Comparison of ENCODE assay signal across 15 cellular contexts in the genomic region with DNA sequence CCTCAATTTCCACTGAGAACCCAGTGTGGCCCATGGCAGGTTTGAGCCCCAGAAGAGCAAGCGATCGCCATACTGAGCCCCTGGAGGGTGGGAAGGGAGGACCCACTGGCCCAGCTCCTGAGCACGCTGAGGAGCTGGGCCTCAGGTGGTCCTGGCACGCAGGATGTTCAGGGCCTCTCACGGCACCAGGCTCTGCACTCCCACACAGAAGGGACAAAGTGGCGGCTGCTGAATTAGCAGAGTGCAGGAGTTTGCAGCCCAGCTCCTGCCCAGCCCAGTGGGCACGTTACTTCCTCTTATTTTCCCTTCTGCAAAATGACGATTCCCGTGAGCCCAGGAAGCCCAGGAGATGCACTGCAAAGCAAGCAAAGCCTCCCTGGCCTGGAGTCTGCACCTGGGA. TPM values are rescaled to one million over a fixed set of nuclear protein-coding genes. Genes with fewer than 3 reads are reported as not detected.
A peak's percentile ranks its signal among the peaks of the same experiment; 100 is the strongest.
DNase-seq lines count a peak whose midpoint lies in the region; ATAC-seq and TF ChIP-seq lines count a peak whose summit lies in the region.
"Had no signal": no experiment of that assay in that cellular context is flagged by ENCODE, and none has a peak within 500 bp of the region (broad histone marks: within the 10 kb centered on the region; RNA-seq: fewer than 3 reads in every experiment).

No MANE protein-coding gene starts in this region.

- no peak overlapping the region for H3K4ac ChIP-seq in neuronal stem cell (ENCODE audit: low read length)

- peak overlapping the region; percentile 34 for H3K23ac ChIP-seq in neuronal stem cell (ENCODE audit: low read depth, low read length, poor library complexity)

- no peak overlapping the region for H2BK5ac ChIP-seq in neuronal stem cell (ENCODE audit: low read length)

- H3K4me1 ChIP-seq in neuronal stem cell (ENCODE audit: control insufficient read depth in 2 of 2, insufficient read depth in 1 of 2, low read depth in 1 of 2, low read length in 2 of 2): peaks cover 16 to 18% of the 10 kb centered on the region in 2 donors

- peak overlapping the region; percentile 34 for H2AK5ac ChIP-seq in neuronal stem cell (ENCODE audit: low read depth, low read length)

- H3K9ac ChIP-seq in neuronal stem cell (ENCODE audit: low read depth, low read length, poor library complexity): no peak overlapping the region

- no peaks in the 10 kb centered on the region for H3K9me3 ChIP-seq in neuronal stem cell (replicated peaks in 1 of 2; ENCODE audit: control insufficient read depth in 2 of 2, insufficient read depth in 1 of 2, low read depth in 1 of 2, low read length in 2 of 2)
- no peaks in the 10 kb centered on the region for H3K9me3 ChIP-seq in WERI-Rb-1 (ENCODE audit: severe bottlenecking)

- no peak overlapping the region for H4K8ac ChIP-seq in neuronal stem cell (ENCODE audit: low read depth, low read length)

- no peak overlapping the region for H2BK120ac ChIP-seq in neuronal stem cell (ENCODE audit: low read depth, low read length)

- H3K27me3 ChIP-seq in neuronal stem cell (ENCODE audit: control insufficient read depth in 3 of 3, insufficient read depth in 3 of 3, low read depth in 1 of 3, low read length in 3 of 3): no peaks in the 10 kb centered on the region
- H3K27me3 ChIP-seq in WERI-Rb-1 (ENCODE audit: insufficient read depth, low read depth, severe bottlenecking): no peaks in the 10 kb centered on the region

- H2BK15ac ChIP-seq in neuronal stem cell (ENCODE audit: low read length): no peak overlapping the region

- no peak for TF ChIP-seq CTCF in WERI-Rb-1 (IDR thresholded peaks at IDR 0.05; ENCODE audit: low read depth, low read length)

- peak; percentile 11 for DNase-seq in CD1c-positive myeloid dendritic cell (ENCODE audit: extremely low spot score)
- peak; percentile 69 to 75 for DNase-seq in Kasumi-1 (lab: John Stamatoyannopoulos, UW)
- DNase-seq in neuronal stem cell (ENCODE audit: low spot score): no peak
- DNase-seq in WERI-Rb-1: no peak
- DNase-seq in NCI-H82 (lab: John Stamatoyannopoulos, UW): no peak
- DNase-seq: ACHN; CD4-positive, alpha-beta T cell; H7; NCI-H1436 treated with DMSO at 0.1 percent for 48 hours; NCI-H2029 treated with DMSO at 0.1 percent for 48 hours; NCI-H2171 treated with DMSO at 0.1 percent for 48 hours; NCI-H510A treated with DMSO at 0.1 percent for 48 hours; SHP77 treated with DMSO at 0.1 percent for 48 hours had no signal

- no peak for ATAC-seq in GM18511 (IDR thresholded peaks at IDR 0.05; ENCODE audit: unreplicated experiment)

- peak overlapping the region; percentile 57 for H3K14ac ChIP-seq in neuronal stem cell (ENCODE audit: low read length)

- no peak overlapping the region for H2AFZ ChIP-seq in neuronal stem cell (ENCODE audit: low read length)

- H3K4me2 ChIP-seq in neuronal stem cell (ENCODE audit: insufficient read depth, low read length, poor library complexity, severe bottlenecking): no peak overlapping the region

- H3K79me1 ChIP-seq in neuronal stem cell (ENCODE audit: low read depth, low read length): no peaks in the 10 kb centered on the region

- H3K4me3 ChIP-seq in neuronal stem cell (ENCODE audit: low read length in 2 of 2) (no peak overlapping the region), WERI-Rb-1 (ENCODE audit: low read depth, low read length) (no peak overlapping the region)

- H2BK12ac ChIP-seq in neuronal stem cell (ENCODE audit: low read length): no peak overlapping the region

- no peak overlapping the region for H3K18ac ChIP-seq in neuronal stem cell (ENCODE audit: low read length)

- H3K36me3 ChIP-seq in neuronal stem cell (replicated peaks in 1 of 2; ENCODE audit: control insufficient read depth in 2 of 2, insufficient read depth in 2 of 2, low read length in 2 of 2) (peaks cover 5 to 32% of the 10 kb centered on the region in 2 donors), WERI-Rb-1 (peaks cover 20% of the 10 kb centered on the region)

- H4K91ac ChIP-seq in neuronal stem cell (ENCODE audit: low read depth, low read length, poor library complexity): no peak overlapping the region

- WGBS in neuronal stem cell (ENCODE audit: extremely low coverage in 2 of 2, insufficient read length in 2 of 2, insufficient replicate concordance in 1 of 2), 2 donors: no CpG with 5 or more reads among the region's 9 CpGs

- H3K27ac ChIP-seq in angular gyrus (ENCODE audit: low read depth, low read length) (peak overlapping the region; percentile 17), neuronal stem cell (replicated peaks; ENCODE audit: low read length) (no peak overlapping the region), WERI-Rb-1 (no peak overlapping the region)

RNA-seq across cellular contexts. Expression of a gene that starts 42.3 kb away (rescaled TPM):
- polyA plus RNA-seq in neuronal stem cell (2013, experiment 1 of 2): 45.9 TPM
- 48.5 TPM for polyA plus RNA-seq in neuronal stem cell (2013, experiment 2 of 2)

Comparison
In these comparisons a context has a peak if more than half of its experiments do, and no peak if none do; other contexts are left out.
1. DNase-seq: peak in CD1c-positive myeloid dendritic cell (single experiment) and Kasumi-1 (2 of 2); none in neuronal stem cell (single experiment), WERI-Rb-1 (single experiment) and NCI-H82 (single experiment).